In genomic region chr5:69001605-69002004, GRCh38 we compare ENCODE assay signal across 1 cellular context.
TF ChIP-seq lines count a peak whose summit lies in the region.

No MANE protein-coding gene starts in this region.

TF ChIP-seq in GM23338, 12 proteins besides CTCF, POLR2A, EP300 and RAD21 (continued from another document):
- TF ChIP-seq ZNF114 (CRISPR knock-in tag; IDR thresholded peaks at IDR 0.05) (no peak), POLR2AphosphoS5 (IDR thresholded peaks at IDR 0.05; ENCODE audit: low read depth) (no peak), NANOG (IDR thresholded peaks at IDR 0.05; ENCODE audit: borderline replicate concordance) (no peak), REST (IDR thresholded peaks at IDR 0.05; ENCODE audit: unreplicated experiment) (no peak), CREB1 (CRISPR knock-in tag; IDR thresholded peaks at IDR 0.05; ENCODE audit: low read depth) (no peak), JUNB (IDR thresholded peaks at IDR 0.05; ENCODE audit: unreplicated experiment) (no peak)
